Comparison of ENCODE assay signal across 18 cellular contexts in the genomic region with DNA sequence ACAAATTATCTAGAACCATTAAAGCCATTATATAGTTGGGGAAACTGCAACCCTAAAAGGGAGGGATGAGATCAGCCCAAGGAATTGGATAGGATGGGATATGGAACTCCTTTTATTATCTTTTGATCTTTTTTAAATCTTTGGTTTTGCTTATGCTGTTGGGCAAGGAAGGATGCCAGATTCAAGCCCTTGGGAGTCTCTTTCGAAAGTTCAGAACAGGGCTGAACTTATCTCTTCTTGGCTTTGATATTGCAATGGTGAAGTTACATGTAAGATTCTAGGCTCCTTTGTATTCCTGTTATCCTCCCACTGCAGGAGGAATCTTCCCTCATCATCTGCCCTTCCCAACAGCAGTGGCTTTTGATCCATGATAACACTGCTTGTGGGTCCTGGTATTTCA. TPM values are rescaled to one million over a fixed set of nuclear protein-coding genes. Genes with fewer than 3 reads are reported as not detected.
A peak's percentile ranks its signal among the peaks of the same experiment; 100 is the strongest.
DNase-seq lines count a peak whose midpoint lies in the region; ATAC-seq lines count a peak whose summit lies in the region.
"Had no signal": no experiment of that assay in that cellular context is flagged by ENCODE, and none has a peak within 500 bp of the region (broad histone marks: within the 10 kb centered on the region; RNA-seq: fewer than 3 reads in every experiment).

No MANE protein-coding gene starts in this region.

- peaks cover 40% of the 10 kb centered on the region for H3K36me3 ChIP-seq in CD4-positive, CD25-positive, alpha-beta regulatory T cell (ENCODE audit: control insufficient read depth, insufficient read depth, low read length)

- H3K27ac Mint-ChIP-seq in CD4-positive, CD25-positive, alpha-beta regulatory T cell: peak overlapping the region in 2 of 3 donors; percentile 18 to 68
- H3K27ac Mint-ChIP-seq in stimulated activated naive B cell treated with anti-CD40 and anti-IgM and Interleukin-4, amounts not matched to agents 10 μg/mL and 1 μg/mL and 100 μg/mL, for 72 hours: peak overlapping the region; percentile 28

- no peaks in the 10 kb centered on the region for H3K27me3 Mint-ChIP-seq in CD4-positive, CD25-positive, alpha-beta regulatory T cell
- H3K27me3 Mint-ChIP-seq in stimulated activated naive B cell treated with anti-CD40 and anti-IgM and Interleukin-4, amounts not matched to agents 10 μg/mL and 1 μg/mL and 100 μg/mL, for 72 hours: no peaks in the 10 kb centered on the region

- H3K9me3 ChIP-seq in CD4-positive, CD25-positive, alpha-beta regulatory T cell (ENCODE audit: control insufficient read depth in 2 of 2, low read length in 2 of 2): no peaks in the 10 kb centered on the region

- DNase-seq in CD4-positive, CD25-positive, alpha-beta regulatory T cell: no peak
- DNase-seq in OCI-M1 (lab: John Stamatoyannopoulos, UW) (peak; percentile 7), fibroblast of gingiva (ENCODE audit: low read depth) (peak; percentile 64), NCI-H2029 treated with DMSO at 0.1 percent for 48 hours (lab: John Stamatoyannopoulos, UW) (no peak)
- DNase-seq in stimulated activated naive B cell treated with anti-CD40 and anti-IgM and Interleukin-4, amounts not matched to agents 10 μg/mL and 1 μg/mL and 100 μg/mL, for 72 hours: no peak
- DNase-seq: DMS79, KG1, NCI-H1105 treated with DMSO at 0.1 percent for 48 hours, NCI-H1694, NCI-H510A treated with DMSO at 0.1 percent for 48 hours, NCI-H774, SHP77 had no signal

- peaks cover 24 to 53% (median 44%) of the 10 kb centered on the region in 4 donors for H3K4me1 Mint-ChIP-seq in CD4-positive, CD25-positive, alpha-beta regulatory T cell
- H3K4me1 Mint-ChIP-seq in stimulated activated naive B cell treated with anti-CD40 and anti-IgM and Interleukin-4, amounts not matched to agents 10 μg/mL and 1 μg/mL and 100 μg/mL, for 72 hours: peaks cover 0 to 3% of the 10 kb centered on the region in 2 donors

- H3K4me3 ChIP-seq in CD4-positive, CD25-positive, alpha-beta regulatory T cell (ENCODE audit: low read depth, low read length): no peak overlapping the region
- H3K4me3 ChIP-seq: BLaER1 treated with 17β-estradiol and CSF1 and Interleukin-3, amounts not matched to agents 10 nM and 100 nM had no signal

- peaks cover 29% of the 10 kb centered on the region for H3K36me3 Mint-ChIP-seq in CD4-positive, CD25-positive, alpha-beta regulatory T cell
- peaks cover 44 to 70% of the 10 kb centered on the region in 2 donors for H3K36me3 Mint-ChIP-seq in stimulated activated naive B cell treated with anti-CD40 and anti-IgM and Interleukin-4, amounts not matched to agents 10 μg/mL and 1 μg/mL and 100 μg/mL, for 72 hours

- H3K27ac ChIP-seq in CD4-positive, CD25-positive, alpha-beta regulatory T cell (ENCODE audit: insufficient read depth, low read length, poor library complexity, severe bottlenecking): no peak overlapping the region
- H3K27ac ChIP-seq: BLaER1 treated with 17β-estradiol and CSF1 and Interleukin-3, amounts not matched to agents 10 nM and 100 nM had no signal

- H3K4me3 Mint-ChIP-seq in CD4-positive, CD25-positive, alpha-beta regulatory T cell: no peak overlapping the region
- no peak overlapping the region for H3K4me3 Mint-ChIP-seq in stimulated activated naive B cell treated with anti-CD40 and anti-IgM and Interleukin-4, amounts not matched to agents 10 μg/mL and 1 μg/mL and 100 μg/mL, for 72 hours

- ATAC-seq in CD4-positive, CD25-positive, alpha-beta regulatory T cell (ENCODE audit: low read depth in 2 of 2): no peak
- no peak for ATAC-seq in stimulated activated naive B cell treated with anti-CD40 and anti-IgM and Interleukin-4, amounts not matched to agents 10 μg/mL and 1 μg/mL and 100 μg/mL, for 72 hours (replicated peaks)
- ATAC-seq in HG02610 (IDR thresholded peaks at IDR 0.05; ENCODE audit: unreplicated experiment) (no peak), HG02798 (IDR thresholded peaks at IDR 0.05; ENCODE audit: poor library complexity, unreplicated experiment) (no peak)
- ATAC-seq: HepG2 had no signal

- peaks cover 14% of the 10 kb centered on the region for H3K4me1 ChIP-seq in CD4-positive, CD25-positive, alpha-beta regulatory T cell (ENCODE audit: control insufficient read depth, insufficient read depth, low read length, poor library complexity, severe bottlenecking)
- H3K4me1 ChIP-seq: BLaER1 treated with 17β-estradiol and CSF1 and Interleukin-3, amounts not matched to agents 10 nM and 100 nM had no signal

- H3K9me3 Mint-ChIP-seq in CD4-positive, CD25-positive, alpha-beta regulatory T cell: no peaks in the 10 kb centered on the region
- no peaks in the 10 kb centered on the region for H3K9me3 Mint-ChIP-seq in stimulated activated naive B cell treated with anti-CD40 and anti-IgM and Interleukin-4, amounts not matched to agents 10 μg/mL and 1 μg/mL and 100 μg/mL, for 72 hours

- H3K27me3 ChIP-seq in CD4-positive, CD25-positive, alpha-beta regulatory T cell (ENCODE audit: control insufficient read depth, insufficient read depth, low read length): no peaks in the 10 kb centered on the region
- H3K27me3 ChIP-seq: BLaER1 treated with 17β-estradiol and CSF1 and Interleukin-3, amounts not matched to agents 10 nM and 100 nM had no signal

RNA-seq across cellular contexts. Expression of gene SLC22A13, which starts 10.0 kb away (rescaled TPM):
- 0.76 TPM for total RNA-seq in CD4-positive, CD25-positive, alpha-beta regulatory T cell
- polyA plus RNA-seq in CD4-positive, CD25-positive, alpha-beta regulatory T cell: under 1 TPM in 2 of 4 donors, not detected in 2; 0.22 to 0.40 TPM
- total RNA-seq: HepG2 had no signal

RNA-seq across cellular contexts. Expression of gene SLC22A14, which starts 26.5 kb away (rescaled TPM):
- not detected for total RNA-seq in CD4-positive, CD25-positive, alpha-beta regulatory T cell
- polyA plus RNA-seq in CD4-positive, CD25-positive, alpha-beta regulatory T cell: not detected
- total RNA-seq: H1, HepG2, OCI-LY7 had no signal

Comparison
In these comparisons a context has a peak if more than half of its experiments do, and no peak if none do; other contexts are left out.
1. DNase-seq: peak in OCI-M1 (single experiment) and fibroblast of gingiva (single experiment); none in CD4-positive, CD25-positive, alpha-beta regulatory T cell (0 of 3), stimulated activated naive B cell treated with anti-CD40 and anti-IgM and Interleukin-4, amounts not matched to agents 10 μg/mL and 1 μg/mL and 100 μg/mL, for 72 hours (single experiment) and NCI-H2029 treated with DMSO at 0.1 percent for 48 hours (single experiment).